In the genomic region with DNA sequence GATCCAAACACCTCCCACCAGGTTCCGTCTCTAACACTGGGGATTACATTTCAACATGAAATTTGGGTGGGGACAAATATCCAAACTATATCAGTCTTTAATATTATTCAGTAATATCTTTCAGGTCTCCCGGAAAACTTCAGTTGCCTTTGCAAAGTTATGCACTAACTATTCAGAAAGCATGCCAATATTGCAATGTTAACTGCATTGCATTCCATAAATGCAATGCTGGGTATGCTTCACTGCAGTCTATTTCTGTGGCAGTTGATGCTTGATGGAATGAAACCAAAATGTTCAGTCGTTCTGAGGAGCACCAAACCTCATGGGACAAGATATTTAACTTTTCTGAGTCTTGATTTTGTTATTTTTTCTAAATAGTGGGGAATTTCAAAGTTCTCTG, we compare ENCODE assay signal across 29 cellular contexts.
"Had no signal": no experiment of that assay in that cellular context is flagged by ENCODE, and none has a peak within 500 bp of the region (broad histone marks: within the 10 kb centered on the region; RNA-seq: fewer than 3 reads in every experiment).

No MANE protein-coding gene starts in this region.

- H3K27ac ChIP-seq: body of pancreas, breast epithelium, SJCRH30, SK-N-MC, VCaP had no signal

- ATAC-seq: activated CD8-positive, alpha-beta T cell treated with anti-CD3 and anti-CD28 coated beads, Interleukin-2, amount 10 ng/mL, durations not matched to agents 7 days and 5 days; body of pancreas; Panc1; T-cell had no signal

- H3K4me1 ChIP-seq: breast epithelium, SJCRH30 had no signal

- H3K9me3 ChIP-seq: breast epithelium, SJCRH30 had no signal

- H3K4me3 ChIP-seq: body of pancreas, breast epithelium, MG63, SJCRH30, SK-N-MC had no signal

- H3K27me3 ChIP-seq: body of pancreas, breast epithelium, MG63, SJCRH30 had no signal

- H3K36me3 ChIP-seq: breast epithelium, MG63, SJCRH30 had no signal

- DNase-seq: activated CD4-positive, alpha-beta T cell treated with anti-CD3 and anti-CD28 coated beads for 1 hour; activated CD4-positive, alpha-beta T cell treated with anti-CD3 and anti-CD28 coated beads for 48 hours; activated CD4-positive, alpha-beta T cell treated with anti-CD3 and anti-CD28 coated beads, Interleukin-2, amount 50 U/mL, for 48 hours; activated CD4-positive, CD25-positive, alpha-beta regulatory T cell; activated CD8-positive, alpha-beta T cell treated with anti-CD3 and anti-CD28 coated beads, Interleukin-2, amount 10 ng/mL, durations not matched to agents 7 days and 5 days; activated gamma-delta T cell; activated naive CD4-positive, alpha-beta T cell treated with Interleukin-2 at 50 U/mL for 16 hours; activated naive CD8-positive, alpha-beta T cell treated with anti-CD3 and anti-CD28 coated beads, Interleukin-2, amount 10 ng/mL, durations not matched to agents 7 days and 5 days; activated T-cell treated with anti-CD3 and anti-CD28 coated beads, Interleukin-2, amount 50 U/mL, for 24 hours; body of pancreas; cerebellar nuclear complex; KG1; MV-4-11; NCI-H1092; NCI-H1436 treated with DMSO at 0.1 percent for 48 hours; NCI-H1694 treated with DMSO at 0.1 percent for 48 hours; NCI-H2029; NCI-H345; NCI-H524 treated with DMSO at 0.1 percent for 48 hours; SHP77; SJCRH30; T-cell; T-helper 2 cell; T-helper 9 cell had no signal
